30 cellular contexts compared by ENCODE assay signal in genomic region chr14:81953419-81953818, GRCh38.
"Had no signal": no experiment of that assay in that cellular context is flagged by ENCODE, and none has a peak within 500 bp of the region (broad histone marks: within the 10 kb centered on the region; RNA-seq: fewer than 3 reads in every experiment).

No MANE protein-coding gene starts in this region.

- H3K9me3 ChIP-seq: ovary, psoas muscle, right lobe of liver, sigmoid colon, suprapubic skin, testis, tibial artery, transverse colon, upper lobe of right lung, uterus had no signal

- H3K4me3 Mint-ChIP-seq: naive thymus-derived CD8-positive, alpha-beta T cell; natural killer cell treated with Interleukin-12 subunit alpha and Interleukin-12 subunit beta and Interleukin-15 and Interleukin-18, amount 100 ng/mL, for 72 hours; nephron progenitor cell; neural crest cell; stimulated activated memory B cell treated with anti-CD40 and anti-IgM and Interleukin-4, amounts not matched to agents 10 μg/mL and 1 μg/mL and 100 μg/mL, for 72 hours; stimulated activated naive CD8-positive, alpha-beta T cell treated with anti-CD3 and anti-CD28 coated beads, Interleukin-15, amount 100 ng/mL, for 72 hours; type B pancreatic cell had no signal

- H3K27ac Mint-ChIP-seq: naive thymus-derived CD8-positive, alpha-beta T cell; natural killer cell treated with Interleukin-12 subunit alpha and Interleukin-12 subunit beta and Interleukin-15 and Interleukin-18, amount 100 ng/mL, for 72 hours; nephron progenitor cell; progenitor cell of endocrine pancreas; stimulated activated memory B cell treated with anti-CD40 and anti-IgM and Interleukin-4, amounts not matched to agents 10 μg/mL and 1 μg/mL and 100 μg/mL, for 72 hours; stimulated activated naive CD8-positive, alpha-beta T cell treated with anti-CD3 and anti-CD28 coated beads, Interleukin-15, amount 100 ng/mL, for 72 hours; type B pancreatic cell had no signal

- H3K36me3 Mint-ChIP-seq: naive thymus-derived CD8-positive, alpha-beta T cell; natural killer cell treated with Interleukin-12 subunit alpha and Interleukin-12 subunit beta and Interleukin-15 and Interleukin-18, amount 100 ng/mL, for 72 hours; stimulated activated memory B cell treated with anti-CD40 and anti-IgM and Interleukin-4, amounts not matched to agents 10 μg/mL and 1 μg/mL and 100 μg/mL, for 72 hours; type B pancreatic cell had no signal

- H3K4me1 Mint-ChIP-seq: naive thymus-derived CD8-positive, alpha-beta T cell; nephron progenitor cell; neural crest cell; stimulated activated memory B cell treated with anti-CD40 and anti-IgM and Interleukin-4, amounts not matched to agents 10 μg/mL and 1 μg/mL and 100 μg/mL, for 72 hours; stimulated activated naive CD8-positive, alpha-beta T cell treated with anti-CD3 and anti-CD28 coated beads, Interleukin-15, amount 100 ng/mL, for 72 hours had no signal

- DNase-seq: naive thymus-derived CD8-positive, alpha-beta T cell; nephron progenitor cell; occipital lobe; ovary; posterior cingulate gyrus; psoas muscle; right lobe of liver; sigmoid colon; small intestine; stimulated activated CD4-positive, alpha-beta T cell treated with anti-CD3 and anti-CD28 coated beads, Interleukin-15, amount 100 ng/mL, for 24 hours; stimulated activated CD4-positive, alpha-beta T cell treated with anti-CD3 and anti-CD28 coated beads, Interleukin-2, amount 100 ng/mL, for 24 hours; stimulated activated CD4-positive, alpha-beta T cell treated with anti-CD3 and anti-CD28 coated beads, Interleukin-2, amount 100 ng/mL, for 48 hours; stimulated activated CD4-positive, alpha-beta T cell treated with anti-CD3 and anti-CD28 coated beads, Interleukin-4, amount 100 ng/mL, for 24 hours; stimulated activated naive CD4-positive, alpha-beta T cell; stimulated activated naive CD8-positive, alpha-beta T cell treated with anti-CD3 and anti-CD28 coated beads, Interleukin-15, amount 100 ng/mL, for 72 hours; stimulated activated naive CD8-positive, alpha-beta T cell treated with anti-CD3 and anti-CD28 coated beads, Interleukin-15, Interleukin-2, amounts not matched to agents 100 U/mL and 50 U/mL, for 24 hours; substantia nigra; testis; tibial artery; transverse colon; uterus had no signal

- H3K27me3 ChIP-seq: ovary, right lobe of liver, sigmoid colon, suprapubic skin, testis, tibial artery, transverse colon, upper lobe of right lung, uterus had no signal

- H3K79me2 ChIP-seq: parathyroid adenoma had no signal

- H3K4me1 ChIP-seq: parathyroid adenoma, psoas muscle, right lobe of liver, sigmoid colon, suprapubic skin, testis, tibial artery, transverse colon, upper lobe of right lung, uterus had no signal

- H3K4me3 ChIP-seq: ovary, psoas muscle, right lobe of liver, sigmoid colon, suprapubic skin, testis, tibial artery, transverse colon, upper lobe of right lung, uterus had no signal

- H3K36me3 ChIP-seq: ovary, right lobe of liver, sigmoid colon, suprapubic skin, tibial artery, transverse colon, upper lobe of right lung, uterus had no signal

- H3K9ac ChIP-seq: parathyroid adenoma had no signal

- H3K9me3 Mint-ChIP-seq: type B pancreatic cell had no signal

- ATAC-seq: naive thymus-derived CD8-positive, alpha-beta T cell; natural killer cell treated with Interleukin-12 subunit alpha and Interleukin-12 subunit beta and Interleukin-15 and Interleukin-18, amount 100 ng/mL, for 72 hours; psoas muscle; right cardiac atrium; right lobe of liver; stimulated activated memory B cell treated with anti-CD40 and anti-IgM and Interleukin-4, amounts not matched to agents 10 μg/mL and 1 μg/mL and 100 μg/mL, for 72 hours; stimulated activated naive CD8-positive, alpha-beta T cell treated with anti-CD3 and anti-CD28 coated beads, Interleukin-15, amount 100 ng/mL, for 72 hours; stimulated activated naive CD8-positive, alpha-beta T cell treated with anti-CD3 and anti-CD28 coated beads, Interleukin-15, Interleukin-2, amounts not matched to agents 100 U/mL and 50 U/mL, for 24 hours; upper lobe of right lung had no signal

- H3K27ac ChIP-seq: ovary, parathyroid adenoma, psoas muscle, right lobe of liver, sigmoid colon, suprapubic skin, testis, tibial artery, transverse colon, upper lobe of right lung, uterus had no signal
